Comparison of ENCODE assay signal across 8 cellular contexts in the genomic region with DNA sequence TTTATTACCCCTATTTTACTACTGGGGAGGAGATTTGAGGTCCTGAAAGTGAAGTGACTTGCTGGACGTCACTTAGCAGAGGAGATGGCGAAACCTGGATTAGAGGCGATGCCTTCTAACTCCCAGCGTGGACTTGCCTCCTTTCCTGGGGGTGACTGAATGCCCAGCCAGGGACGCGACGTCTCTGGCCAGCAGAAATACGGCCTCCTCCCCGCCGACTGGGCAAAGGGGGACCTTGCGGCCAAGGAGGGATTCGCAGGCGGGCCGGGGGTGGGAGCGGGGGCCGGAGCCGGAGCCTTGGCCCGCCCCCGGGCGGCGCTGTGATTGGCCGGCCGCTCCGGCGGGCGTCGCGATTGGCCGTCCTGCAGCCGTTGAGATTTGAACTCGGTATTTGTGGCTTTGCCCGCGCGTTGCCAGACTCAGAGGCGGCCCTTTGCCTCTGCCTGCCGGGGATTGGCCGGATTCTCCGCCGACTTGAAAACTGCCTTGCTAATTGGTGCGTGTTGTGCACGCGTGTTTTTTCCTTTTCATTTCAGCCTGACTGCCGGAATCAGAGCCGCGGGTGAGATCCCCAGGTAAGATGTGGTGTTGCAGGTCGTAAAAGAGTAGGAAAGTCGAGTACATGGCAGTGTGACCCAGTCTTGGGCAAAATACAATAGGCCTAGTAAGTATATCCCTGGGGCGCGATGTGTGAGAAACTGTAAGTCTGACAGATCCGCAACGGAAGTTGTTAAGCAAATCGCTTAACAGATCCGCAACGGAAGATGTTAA. TPM values are rescaled to one million over a fixed set of nuclear protein-coding genes. Genes with fewer than 3 reads are reported as not detected.
DNase-seq lines count a peak whose midpoint lies in the region; ATAC-seq and TF ChIP-seq lines count a peak whose summit lies in the region.

A gene with protein sequence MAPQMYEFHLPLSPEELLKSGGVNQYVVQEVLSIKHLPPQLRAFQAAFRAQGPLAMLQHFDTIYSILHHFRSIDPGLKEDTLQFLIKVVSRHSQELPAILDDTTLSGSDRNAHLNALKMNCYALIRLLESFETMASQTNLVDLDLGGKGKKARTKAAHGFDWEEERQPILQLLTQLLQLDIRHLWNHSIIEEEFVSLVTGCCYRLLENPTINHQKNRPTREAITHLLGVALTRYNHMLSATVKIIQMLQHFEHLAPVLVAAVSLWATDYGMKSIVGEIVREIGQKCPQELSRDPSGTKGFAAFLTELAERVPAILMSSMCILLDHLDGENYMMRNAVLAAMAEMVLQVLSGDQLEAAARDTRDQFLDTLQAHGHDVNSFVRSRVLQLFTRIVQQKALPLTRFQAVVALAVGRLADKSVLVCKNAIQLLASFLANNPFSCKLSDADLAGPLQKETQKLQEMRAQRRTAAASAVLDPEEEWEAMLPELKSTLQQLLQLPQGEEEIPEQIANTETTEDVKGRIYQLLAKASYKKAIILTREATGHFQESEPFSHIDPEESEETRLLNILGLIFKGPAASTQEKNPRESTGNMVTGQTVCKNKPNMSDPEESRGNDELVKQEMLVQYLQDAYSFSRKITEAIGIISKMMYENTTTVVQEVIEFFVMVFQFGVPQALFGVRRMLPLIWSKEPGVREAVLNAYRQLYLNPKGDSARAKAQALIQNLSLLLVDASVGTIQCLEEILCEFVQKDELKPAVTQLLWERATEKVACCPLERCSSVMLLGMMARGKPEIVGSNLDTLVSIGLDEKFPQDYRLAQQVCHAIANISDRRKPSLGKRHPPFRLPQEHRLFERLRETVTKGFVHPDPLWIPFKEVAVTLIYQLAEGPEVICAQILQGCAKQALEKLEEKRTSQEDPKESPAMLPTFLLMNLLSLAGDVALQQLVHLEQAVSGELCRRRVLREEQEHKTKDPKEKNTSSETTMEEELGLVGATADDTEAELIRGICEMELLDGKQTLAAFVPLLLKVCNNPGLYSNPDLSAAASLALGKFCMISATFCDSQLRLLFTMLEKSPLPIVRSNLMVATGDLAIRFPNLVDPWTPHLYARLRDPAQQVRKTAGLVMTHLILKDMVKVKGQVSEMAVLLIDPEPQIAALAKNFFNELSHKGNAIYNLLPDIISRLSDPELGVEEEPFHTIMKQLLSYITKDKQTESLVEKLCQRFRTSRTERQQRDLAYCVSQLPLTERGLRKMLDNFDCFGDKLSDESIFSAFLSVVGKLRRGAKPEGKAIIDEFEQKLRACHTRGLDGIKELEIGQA (N-terminal part only) (plus strand): TSS at position 523 of the 771 bp plus-strand sequence. CDS start 997 bp downstream, outside the sequence.

- no peaks in the 10 kb centered on the region for H3K9me3 ChIP-seq in left ventricle myocardium inferior (replicated peaks)
- no peaks in the 10 kb centered on the region for H3K9me3 ChIP-seq in prostate gland

- TF ChIP-seq POLR2A in prostate gland (IDR thresholded peaks at IDR 0.05) = peak; percentile 28

- ATAC-seq in HG02870 (IDR thresholded peaks at IDR 0.05; ENCODE audit: unreplicated experiment) = peak; percentile 88

- H3K4me1 ChIP-seq in left ventricle myocardium inferior (peaks cover 37% of the 10 kb centered on the region), prostate gland (replicated peaks) (no peaks in the 10 kb centered on the region), urinary bladder (ENCODE audit: insufficient read depth) (no peaks in the 10 kb centered on the region)

- DNase-seq in GM13976 (ENCODE audit: low spot score) = peak; percentile 95
- DNase-seq in NCI-H146 treated with DMSO at 0.1 percent for 48 hours (lab: John Stamatoyannopoulos, UW; ENCODE audit: unreplicated experiment) = peak; percentile 99
- DNase-seq in amniotic stem cell (lab: John Stamatoyannopoulos, UW) = peak; percentile 96
- peak; percentile 95 for DNase-seq in left ventricle myocardium inferior
- DNase-seq in prostate gland (ENCODE audit: low spot score) = peak; percentile 95

- peak within 1 kb of the TSS; percentile 100 for H3K27ac ChIP-seq in left ventricle myocardium inferior (replicated peaks)
- H3K27ac ChIP-seq in prostate gland = peak within 1 kb of the TSS; percentile 94 to 96
- peak within 1 kb of the TSS; percentile 87 for H3K27ac ChIP-seq in urinary bladder (ENCODE audit: low read depth)

- in situ Hi-C loops in GM13976 (cut with MboI; ENCODE audit: low sequenced_read_pairs, unreplicated experiment) = no loop called here

- TF ChIP-seq CTCF in GM13976 (IDR thresholded peaks at IDR 0.05; ENCODE audit: borderline replicate concordance, control extremely low read depth, extremely low read depth, insufficient read depth, missing control alignments) (no peak), left ventricle myocardium inferior (IDR thresholded peaks at IDR 0.05; ENCODE audit: borderline replicate concordance) (peak; percentile 64), prostate gland (IDR thresholded peaks at IDR 0.05) (peak; percentile 17 to 69 (median 53))

- H3K4me3 ChIP-seq in left ventricle myocardium inferior (peak within 1 kb of the TSS; percentile 98), prostate gland (peak within 1 kb of the TSS; percentile 64 to 69), urinary bladder (ENCODE audit: low read depth, low read length) (peak within 1 kb of the TSS; percentile 61)

- intact Hi-C loops in T-helper 1 cell treated with Interleukin-12 subunit alpha and Interleukin-12 subunit beta and Interleukin-4 antibody, amounts not matched to agents 30 ng/mL and 1 ng/mL, for 36 hours (cut with micrococcal nuclease) = loop anchor here (1.0 to 5.0 kb wide), 19 partner anchors 23 to 639 kb away; partner anchors contain the start of genes CD4, CDCA3, CHD4 and CLSTN3
- intact Hi-C loops in left ventricle myocardium inferior (cut with micrococcal nuclease) (no loop called here), prostate gland (cut with DNase I) (loop anchor here (2.0 to 5.0 kb wide), 2 partner anchors 41 kb away; partner anchors contain the start of genes GAPDH and TAPBPL)

- H3K27me3 ChIP-seq in left ventricle myocardium inferior (ENCODE audit: low read depth) (no peaks in the 10 kb centered on the region), prostate gland (replicated peaks; ENCODE audit: insufficient read depth) (no peaks in the 10 kb centered on the region)

- H3K36me3 ChIP-seq in left ventricle myocardium inferior (peaks cover 30% of the 10 kb centered on the region), prostate gland (no peaks in the 10 kb centered on the region), urinary bladder (ENCODE audit: insufficient read depth) (peaks cover 2% of the 10 kb centered on the region)

- under 1% methylated on average over 54 of the region's 54 CpGs for WGBS in prostate gland
- under 1% methylated on average over 54 of the region's 54 CpGs for WGBS in urinary bladder

RNA-seq across cellular contexts. Expression of the gene that starts here (rescaled TPM):
- 112 and 123 TPM in 2 replicates for total RNA-seq in T-helper 1 cell treated with Interleukin-12 subunit alpha and Interleukin-12 subunit beta and Interleukin-4 antibody, amounts not matched to agents 30 ng/mL and 1 ng/mL, for 36 hours
- total RNA-seq in left ventricle myocardium inferior (9.2 TPM), prostate gland (10 to 100 TPM; 86.7 to 99.0 TPM), urinary bladder (30.2 TPM)
- polyA plus RNA-seq in urinary bladder = 19.0 TPM

Comparison
In these comparisons a context has a peak if more than half of its experiments do, and no peak if none do; other contexts are left out.
1. Peak in every context shown above with its lines: DNase-seq, ATAC-seq, H3K4me3 ChIP-seq and H3K27ac ChIP-seq.